ENCODE assay signal across 1 cellular context in the genomic region with DNA sequence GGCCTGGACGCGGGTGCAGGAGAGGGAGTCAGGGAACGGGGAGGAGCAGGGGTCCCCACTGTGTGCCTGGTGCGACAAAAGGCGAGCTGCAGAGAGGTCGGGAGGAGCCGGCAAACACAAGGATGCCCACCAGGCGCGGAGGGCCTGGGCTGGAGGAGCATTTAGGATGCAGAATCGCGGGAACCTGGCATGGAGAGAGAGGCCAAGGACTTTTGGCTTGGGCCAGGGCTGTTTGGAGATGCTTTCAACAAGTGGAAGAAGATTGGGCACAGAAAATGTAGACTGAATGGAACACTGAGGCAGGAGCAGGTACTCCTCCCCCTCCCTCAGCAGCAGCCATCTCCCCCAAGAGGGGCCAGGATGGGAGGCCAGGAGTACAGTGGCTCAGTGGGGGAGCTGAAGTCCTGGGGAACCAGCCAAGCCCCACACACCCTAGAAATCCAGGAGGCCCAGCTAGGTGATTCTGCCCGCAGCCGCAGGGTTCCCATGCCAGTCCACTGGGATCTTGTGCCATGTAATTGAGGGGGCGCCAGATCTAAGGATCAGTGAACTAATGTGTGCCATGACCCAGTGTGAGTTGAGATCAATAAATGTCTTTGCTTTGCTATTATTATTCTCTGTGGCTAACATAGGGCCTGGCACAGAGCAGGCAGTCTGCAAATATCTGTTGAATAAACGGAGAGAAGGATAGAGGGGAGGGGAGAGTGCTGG.
TF ChIP-seq lines count a peak whose summit lies in the region.

No MANE protein-coding gene starts in this region.

TF ChIP-seq in SK-N-SH treated with all-trans-retinoic acid at 6 μM for 48 hours, 23 proteins besides CTCF, POLR2A, EP300 and RAD21 (continued from another document):
- TF ChIP-seq, protein P1, sequence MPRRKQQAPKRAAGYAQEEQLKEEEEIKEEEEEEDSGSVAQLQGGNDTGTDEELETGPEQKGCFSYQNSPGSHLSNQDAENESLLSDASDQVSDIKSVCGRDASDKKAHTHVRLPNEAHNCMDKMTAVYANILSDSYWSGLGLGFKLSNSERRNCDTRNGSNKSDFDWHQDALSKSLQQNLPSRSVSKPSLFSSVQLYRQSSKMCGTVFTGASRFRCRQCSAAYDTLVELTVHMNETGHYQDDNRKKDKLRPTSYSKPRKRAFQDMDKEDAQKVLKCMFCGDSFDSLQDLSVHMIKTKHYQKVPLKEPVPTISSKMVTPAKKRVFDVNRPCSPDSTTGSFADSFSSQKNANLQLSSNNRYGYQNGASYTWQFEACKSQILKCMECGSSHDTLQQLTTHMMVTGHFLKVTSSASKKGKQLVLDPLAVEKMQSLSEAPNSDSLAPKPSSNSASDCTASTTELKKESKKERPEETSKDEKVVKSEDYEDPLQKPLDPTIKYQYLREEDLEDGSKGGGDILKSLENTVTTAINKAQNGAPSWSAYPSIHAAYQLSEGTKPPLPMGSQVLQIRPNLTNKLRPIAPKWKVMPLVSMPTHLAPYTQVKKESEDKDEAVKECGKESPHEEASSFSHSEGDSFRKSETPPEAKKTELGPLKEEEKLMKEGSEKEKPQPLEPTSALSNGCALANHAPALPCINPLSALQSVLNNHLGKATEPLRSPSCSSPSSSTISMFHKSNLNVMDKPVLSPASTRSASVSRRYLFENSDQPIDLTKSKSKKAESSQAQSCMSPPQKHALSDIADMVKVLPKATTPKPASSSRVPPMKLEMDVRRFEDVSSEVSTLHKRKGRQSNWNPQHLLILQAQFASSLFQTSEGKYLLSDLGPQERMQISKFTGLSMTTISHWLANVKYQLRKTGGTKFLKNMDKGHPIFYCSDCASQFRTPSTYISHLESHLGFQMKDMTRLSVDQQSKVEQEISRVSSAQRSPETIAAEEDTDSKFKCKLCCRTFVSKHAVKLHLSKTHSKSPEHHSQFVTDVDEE (CRISPR knock-in tag; IDR thresholded peaks at IDR 0.05), result no peak
- TF ChIP-seq ARNTL (CRISPR knock-in tag; IDR thresholded peaks at IDR 0.05; ENCODE audit: borderline replicate concordance, low read depth) (no peak), ZC3H10 (CRISPR knock-in tag; IDR thresholded peaks at IDR 0.05) (no peak), ZFP3 (CRISPR knock-in tag; IDR thresholded peaks at IDR 0.05) (no peak), TCF4 (CRISPR knock-in tag; IDR thresholded peaks at IDR 0.05; ENCODE audit: borderline replicate concordance) (no peak), ZNF565 (CRISPR knock-in tag; conservative IDR thresholded peaks at IDR 0.05; ENCODE audit: low read depth) (no peak)
- TF ChIP-seq, protein P2, sequence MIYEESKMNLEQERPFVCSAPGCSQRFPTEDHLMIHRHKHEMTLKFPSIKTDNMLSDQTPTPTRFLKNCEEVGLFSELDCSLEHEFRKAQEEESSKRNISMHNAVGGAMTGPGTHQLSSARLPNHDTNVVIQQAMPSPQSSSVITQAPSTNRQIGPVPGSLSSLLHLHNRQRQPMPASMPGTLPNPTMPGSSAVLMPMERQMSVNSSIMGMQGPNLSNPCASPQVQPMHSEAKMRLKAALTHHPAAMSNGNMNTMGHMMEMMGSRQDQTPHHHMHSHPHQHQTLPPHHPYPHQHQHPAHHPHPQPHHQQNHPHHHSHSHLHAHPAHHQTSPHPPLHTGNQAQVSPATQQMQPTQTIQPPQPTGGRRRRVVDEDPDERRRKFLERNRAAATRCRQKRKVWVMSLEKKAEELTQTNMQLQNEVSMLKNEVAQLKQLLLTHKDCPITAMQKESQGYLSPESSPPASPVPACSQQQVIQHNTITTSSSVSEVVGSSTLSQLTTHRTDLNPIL (CRISPR knock-in tag; IDR thresholded peaks at IDR 0.05; ENCODE audit: low read depth), result no peak
- TF ChIP-seq, protein P3, sequence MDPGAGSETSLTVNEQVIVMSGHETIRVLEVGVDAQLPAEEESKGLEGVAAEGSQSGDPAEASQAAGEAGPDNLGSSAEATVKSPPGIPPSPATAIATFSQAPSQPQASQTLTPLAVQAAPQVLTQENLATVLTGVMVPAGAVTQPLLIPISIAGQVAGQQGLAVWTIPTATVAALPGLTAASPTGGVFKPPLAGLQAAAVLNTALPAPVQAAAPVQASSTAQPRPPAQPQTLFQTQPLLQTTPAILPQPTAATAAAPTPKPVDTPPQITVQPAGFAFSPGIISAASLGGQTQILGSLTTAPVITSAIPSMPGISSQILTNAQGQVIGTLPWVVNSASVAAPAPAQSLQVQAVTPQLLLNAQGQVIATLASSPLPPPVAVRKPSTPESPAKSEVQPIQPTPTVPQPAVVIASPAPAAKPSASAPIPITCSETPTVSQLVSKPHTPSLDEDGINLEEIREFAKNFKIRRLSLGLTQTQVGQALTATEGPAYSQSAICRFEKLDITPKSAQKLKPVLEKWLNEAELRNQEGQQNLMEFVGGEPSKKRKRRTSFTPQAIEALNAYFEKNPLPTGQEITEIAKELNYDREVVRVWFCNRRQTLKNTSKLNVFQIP (CRISPR knock-in tag; IDR thresholded peaks at IDR 0.05; ENCODE audit: borderline replicate concordance, low read depth), result no peak
